ENCODE assay signal across 26 cellular contexts in genomic region chr10:86368987-86369386, GRCh38. TPM values are rescaled to one million over a fixed set of nuclear protein-coding genes. Genes with fewer than 3 reads are reported as not detected.
A peak's percentile ranks its signal among the peaks of the same experiment; 100 is the strongest.
DNase-seq lines count a peak whose midpoint lies in the region; TF ChIP-seq lines count a peak whose summit lies in the region.
"Had no signal": no experiment of that assay in that cellular context is flagged by ENCODE, and none has a peak within 500 bp of the region (broad histone marks: within the 10 kb centered on the region; RNA-seq: fewer than 3 reads in every experiment).

No MANE protein-coding gene starts in this region.

- peak; percentile 41 for DNase-seq in activated effector memory CD4-positive, alpha-beta T cell treated with anti-CD3 and anti-CD28 coated beads, Interleukin-2, amount 50 U/mL, for 16 hours
- DNase-seq in activated effector memory CD4-positive, alpha-beta T cell treated with Interleukin-2 at 50 U/mL for 16 hours = no peak
- DNase-seq in WERI-Rb-1 (peak; percentile 4), islet precursor cell (peak; percentile 29), tibial artery (peak; percentile 14 to 19), uterus (no peak), NCI-H2029 treated with DMSO at 0.1 percent for 48 hours (lab: John Stamatoyannopoulos, UW) (no peak)
- DNase-seq in activated CD4-positive, alpha-beta T cell treated with anti-CD3 and anti-CD28 coated beads, Interleukin-2, amount 50 U/mL, for 48 hours = no peak
- DNase-seq: activated CD4-positive, alpha-beta T cell treated with anti-CD3 and anti-CD28 coated beads for 4 hours; activated naive CD4-positive, alpha-beta T cell treated with anti-CD3 and anti-CD28 coated beads for 36 hours; activated T-cell treated with anti-CD3 and anti-CD28 coated beads, Interleukin-2, amount 50 U/mL, for 4 hours; anterior cingulate cortex; CD4-positive, CD25-positive, alpha-beta regulatory T cell; cortex of kidney; GM23248; left ventricle myocardium inferior; naive B cell; NCI-H1436 treated with DMSO at 0.1 percent for 48 hours; NCI-H446; NCI-H82; occipital lobe; SIG-M5; substantia nigra had no signal

- intact Hi-C loops in tibial artery (cut with DNase I; ENCODE audit: low total_unique reads) (no loop called here), uterus (cut with DNase I; ENCODE audit: low total_unique reads) (no loop called here)

- H3K36me3 ChIP-seq in WERI-Rb-1 (no peaks in the 10 kb centered on the region), tibial artery (no peaks in the 10 kb centered on the region), uterus (no peaks in the 10 kb centered on the region)
- H3K36me3 ChIP-seq: left ventricle myocardium inferior had no signal

- TF ChIP-seq POLR2A in uterus (IDR thresholded peaks at IDR 0.05) = no peak

- TF ChIP-seq CTCF in WERI-Rb-1 (IDR thresholded peaks at IDR 0.05; ENCODE audit: low read depth, low read length) (no peak), tibial artery (IDR thresholded peaks at IDR 0.05) (no peak), uterus (IDR thresholded peaks at IDR 0.05) (no peak)

- no peak overlapping the region for H3K4me3 ChIP-seq in WERI-Rb-1 (ENCODE audit: low read depth, low read length)
- H3K4me3 ChIP-seq in tibial artery = no peak overlapping the region
- no peak overlapping the region for H3K4me3 ChIP-seq in uterus
- H3K4me3 ChIP-seq: GM23248, left ventricle myocardium inferior had no signal

- H3K9me3 ChIP-seq in WERI-Rb-1 (ENCODE audit: severe bottlenecking) = no peaks in the 10 kb centered on the region
- H3K9me3 ChIP-seq in tibial artery = no peaks in the 10 kb centered on the region
- no peaks in the 10 kb centered on the region for H3K9me3 ChIP-seq in uterus
- H3K9me3 ChIP-seq: left ventricle myocardium inferior had no signal

- H3K27me3 ChIP-seq in WERI-Rb-1 (ENCODE audit: insufficient read depth, low read depth, severe bottlenecking) (peaks cover 79% of the 10 kb centered on the region), tibial artery (peaks cover 0 to 54% of the 10 kb centered on the region in 2 donors), uterus (no peaks in the 10 kb centered on the region)

- H3K27ac ChIP-seq in WERI-Rb-1 = no peak overlapping the region
- no peak overlapping the region for H3K27ac ChIP-seq in tibial artery
- no peak overlapping the region for H3K27ac ChIP-seq in uterus
- H3K27ac ChIP-seq: GM23248, left ventricle myocardium inferior had no signal

- H3K4me1 ChIP-seq in tibial artery (peaks cover 0 to 30% (median 21%) of the 10 kb centered on the region in 4 donors), uterus (peaks cover 0 to 15% of the 10 kb centered on the region in 2 donors)

RNA-seq across cellular contexts. Expression of gene GRID1, which starts 2.4 kb away (rescaled TPM):
- total RNA-seq in uterus = 1 to 10 TPM in 3 of 4 donors, under 1 TPM in 1; 0.88 to 7.3 (median 4.1) TPM
- total RNA-seq: activated naive CD4-positive, alpha-beta T cell treated with anti-CD3 and anti-CD28 coated beads for 36 hours; activated T-cell treated with anti-CD3 and anti-CD28 coated beads, Interleukin-2, amount 50 U/mL, for 4 hours; CD4-positive, CD25-positive, alpha-beta regulatory T cell; fibroblast of villous mesenchyme; GM23248; HT-29; pulmonary artery endothelial cell had no signal

Comparison
In these comparisons a context has a peak if more than half of its experiments do, and no peak if none do; other contexts are left out.
1. DNase-seq: peak in activated effector memory CD4-positive, alpha-beta T cell treated with anti-CD3 and anti-CD28 coated beads, Interleukin-2, amount 50 U/mL, for 16 hours (single experiment), WERI-Rb-1 (single experiment), islet precursor cell (single experiment) and tibial artery (2 of 2); none in activated effector memory CD4-positive, alpha-beta T cell treated with Interleukin-2 at 50 U/mL for 16 hours (single experiment), activated CD4-positive, alpha-beta T cell treated with anti-CD3 and anti-CD28 coated beads, Interleukin-2, amount 50 U/mL, for 48 hours (0 of 2), uterus (0 of 2) and NCI-H2029 treated with DMSO at 0.1 percent for 48 hours (single experiment).